In genomic region chr1:244796719-244797406, GRCh38 we compare ENCODE assay signal across 9 cellular contexts. TPM values are rescaled to one million over a fixed set of nuclear protein-coding genes. Genes with fewer than 3 reads are reported as not detected.
DNase-seq lines count a peak whose midpoint lies in the region; ATAC-seq lines count a peak whose summit lies in the region.
"Had no signal": no experiment of that assay in that cellular context is flagged by ENCODE, and none has a peak within 500 bp of the region (broad histone marks: within the 10 kb centered on the region; RNA-seq: fewer than 3 reads in every experiment).

No MANE protein-coding gene starts in this region.

- H3K27ac ChIP-seq in Karpas-422 (ENCODE audit: low read length) = no peak overlapping the region

- H3K27me3 Mint-ChIP-seq in activated naive CD8-positive, alpha-beta T cell treated with anti-CD3 and anti-CD28 coated beads for 36 hours = no peaks in the 10 kb centered on the region

- no peak overlapping the region for H3K4me2 ChIP-seq in Karpas-422 (ENCODE audit: low read depth, low read length, poor library complexity, severe bottlenecking)

- H3K4me1 ChIP-seq in Karpas-422 (ENCODE audit: low read length) = peaks cover 4% of the 10 kb centered on the region; the same call in 1 of the 2 replicates

- no peak overlapping the region for H3K4me3 ChIP-seq in Karpas-422 (ENCODE audit: low read length)

- no peak overlapping the region for H3K9ac ChIP-seq in Karpas-422 (ENCODE audit: low read length)

- intact Hi-C loops in head of caudate nucleus (cut with DNase I) = loop anchor here (2.0 kb wide), 1 partner anchor 192 kb away; no protein-coding TSS in a partner anchor

- H2AFZ ChIP-seq in Karpas-422 (ENCODE audit: low read length) = no peak overlapping the region

- no peaks in the 10 kb centered on the region for H3K79me2 ChIP-seq in Karpas-422 (ENCODE audit: low read length)

- H3K9me3 ChIP-seq in Karpas-422 (ENCODE audit: low read length) = no peaks in the 10 kb centered on the region

- no peaks in the 10 kb centered on the region for H4K20me1 ChIP-seq in Karpas-422 (ENCODE audit: insufficient read depth, low read depth, low read length)

- H3K36me3 Mint-ChIP-seq in activated naive CD8-positive, alpha-beta T cell treated with anti-CD3 and anti-CD28 coated beads for 36 hours = no peaks in the 10 kb centered on the region
- H3K36me3 Mint-ChIP-seq: activated naive CD8-positive, alpha-beta T cell had no signal

- H3K9me2 ChIP-seq in Karpas-422 (replicated peaks; ENCODE audit: insufficient read depth, low read length) = no peaks in the 10 kb centered on the region

- H3K9me3 Mint-ChIP-seq in activated naive CD8-positive, alpha-beta T cell treated with anti-CD3 and anti-CD28 coated beads for 36 hours = no peaks in the 10 kb centered on the region

- H3K4me3 Mint-ChIP-seq in activated naive CD8-positive, alpha-beta T cell treated with anti-CD3 and anti-CD28 coated beads for 36 hours = no peak overlapping the region
- H3K4me3 Mint-ChIP-seq: activated naive CD8-positive, alpha-beta T cell had no signal

- ATAC-seq in HG03571 (IDR thresholded peaks at IDR 0.05; ENCODE audit: unreplicated experiment) = no peak

- H3K27ac Mint-ChIP-seq in activated naive CD8-positive, alpha-beta T cell treated with anti-CD3 and anti-CD28 coated beads for 36 hours = no peak overlapping the region
- H3K27ac Mint-ChIP-seq: activated naive CD8-positive, alpha-beta T cell had no signal

- no peaks in the 10 kb centered on the region for H3K27me3 ChIP-seq in Karpas-422 (ENCODE audit: low read length)

- no peaks in the 10 kb centered on the region for H3K36me3 ChIP-seq in Karpas-422 (ENCODE audit: insufficient read depth, low read length)

- DNase-seq in DMS53 (lab: John Stamatoyannopoulos, UW) (peak; percentile 74), Karpas-422 (peak; percentile 75), SK-N-DZ (ENCODE audit: low spot score) (peak; percentile 53), head of caudate nucleus (peak in 40 of 42 donors; percentile 18 to 93 (median 78)), pulmonary artery endothelial cell (ENCODE audit: low read depth, low spot score) (peak; percentile 19), GF-D8 (lab: John Stamatoyannopoulos, UW) (no peak)
- peak; percentile 12 for DNase-seq in activated naive CD8-positive, alpha-beta T cell treated with anti-CD3 and anti-CD28 coated beads for 36 hours

- H3K4me1 Mint-ChIP-seq in activated naive CD8-positive, alpha-beta T cell treated with anti-CD3 and anti-CD28 coated beads for 36 hours = peaks cover 4% of the 10 kb centered on the region

RNA-seq across cellular contexts. Expression of gene COX20, which starts 38.6 kb away (rescaled TPM):
- 24.1 and 52.4 TPM in 2 replicates for total RNA-seq in Karpas-422 (2014; rRNA removed; shearing (Covaris generic); ENCODE audit: low replicate concordance)
- polyA plus RNA-seq in SK-N-DZ (2014; cell fraction: cytosol; rRNA removed) = 37.1 and 51.2 TPM in 2 replicates
- polyA plus RNA-seq in SK-N-DZ (2014; cell fraction: nucleus; rRNA removed) = 42.8 and 57.1 TPM in 2 replicates
- 10 to 100 TPM; 41.2 to 50.7 TPM for total RNA-seq in activated naive CD8-positive, alpha-beta T cell treated with anti-CD3 and anti-CD28 coated beads for 36 hours
- 11.3 and 19.8 TPM in 2 replicates for total RNA-seq in pulmonary artery endothelial cell
